In the genomic region with DNA sequence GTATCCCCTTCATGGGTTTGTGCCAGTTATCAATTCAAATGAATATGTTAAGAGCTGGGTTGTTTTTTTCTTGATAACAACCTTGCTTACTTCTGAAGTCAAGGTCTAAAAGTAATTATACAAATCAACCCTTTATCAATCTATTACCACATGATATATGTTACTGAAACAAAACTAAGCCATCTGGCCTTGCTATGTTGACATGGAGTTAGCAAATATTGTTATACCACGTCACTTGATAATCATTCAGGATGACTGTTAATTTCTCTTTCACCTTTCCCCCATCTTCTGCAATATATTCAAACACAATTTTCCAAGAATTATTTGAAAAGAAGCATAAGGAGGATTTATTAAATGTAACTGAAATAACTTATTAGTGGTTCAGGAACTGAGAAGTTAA, we compare ENCODE assay signal across 1 cellular context.
TF ChIP-seq lines count a peak whose summit lies in the region.

No MANE protein-coding gene starts in this region.

TF ChIP-seq in GM23338, 12 proteins besides CTCF, POLR2A, EP300 and RAD21 (continued from another document):
- TF ChIP-seq, protein P1, sequence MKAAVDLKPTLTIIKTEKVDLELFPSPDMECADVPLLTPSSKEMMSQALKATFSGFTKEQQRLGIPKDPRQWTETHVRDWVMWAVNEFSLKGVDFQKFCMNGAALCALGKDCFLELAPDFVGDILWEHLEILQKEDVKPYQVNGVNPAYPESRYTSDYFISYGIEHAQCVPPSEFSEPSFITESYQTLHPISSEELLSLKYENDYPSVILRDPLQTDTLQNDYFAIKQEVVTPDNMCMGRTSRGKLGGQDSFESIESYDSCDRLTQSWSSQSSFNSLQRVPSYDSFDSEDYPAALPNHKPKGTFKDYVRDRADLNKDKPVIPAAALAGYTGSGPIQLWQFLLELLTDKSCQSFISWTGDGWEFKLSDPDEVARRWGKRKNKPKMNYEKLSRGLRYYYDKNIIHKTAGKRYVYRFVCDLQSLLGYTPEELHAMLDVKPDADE (IDR thresholded peaks at IDR 0.05), result no peak
- no peak for TF ChIP-seq ZNF114 (CRISPR knock-in tag; IDR thresholded peaks at IDR 0.05)
- TF ChIP-seq, protein P2, sequence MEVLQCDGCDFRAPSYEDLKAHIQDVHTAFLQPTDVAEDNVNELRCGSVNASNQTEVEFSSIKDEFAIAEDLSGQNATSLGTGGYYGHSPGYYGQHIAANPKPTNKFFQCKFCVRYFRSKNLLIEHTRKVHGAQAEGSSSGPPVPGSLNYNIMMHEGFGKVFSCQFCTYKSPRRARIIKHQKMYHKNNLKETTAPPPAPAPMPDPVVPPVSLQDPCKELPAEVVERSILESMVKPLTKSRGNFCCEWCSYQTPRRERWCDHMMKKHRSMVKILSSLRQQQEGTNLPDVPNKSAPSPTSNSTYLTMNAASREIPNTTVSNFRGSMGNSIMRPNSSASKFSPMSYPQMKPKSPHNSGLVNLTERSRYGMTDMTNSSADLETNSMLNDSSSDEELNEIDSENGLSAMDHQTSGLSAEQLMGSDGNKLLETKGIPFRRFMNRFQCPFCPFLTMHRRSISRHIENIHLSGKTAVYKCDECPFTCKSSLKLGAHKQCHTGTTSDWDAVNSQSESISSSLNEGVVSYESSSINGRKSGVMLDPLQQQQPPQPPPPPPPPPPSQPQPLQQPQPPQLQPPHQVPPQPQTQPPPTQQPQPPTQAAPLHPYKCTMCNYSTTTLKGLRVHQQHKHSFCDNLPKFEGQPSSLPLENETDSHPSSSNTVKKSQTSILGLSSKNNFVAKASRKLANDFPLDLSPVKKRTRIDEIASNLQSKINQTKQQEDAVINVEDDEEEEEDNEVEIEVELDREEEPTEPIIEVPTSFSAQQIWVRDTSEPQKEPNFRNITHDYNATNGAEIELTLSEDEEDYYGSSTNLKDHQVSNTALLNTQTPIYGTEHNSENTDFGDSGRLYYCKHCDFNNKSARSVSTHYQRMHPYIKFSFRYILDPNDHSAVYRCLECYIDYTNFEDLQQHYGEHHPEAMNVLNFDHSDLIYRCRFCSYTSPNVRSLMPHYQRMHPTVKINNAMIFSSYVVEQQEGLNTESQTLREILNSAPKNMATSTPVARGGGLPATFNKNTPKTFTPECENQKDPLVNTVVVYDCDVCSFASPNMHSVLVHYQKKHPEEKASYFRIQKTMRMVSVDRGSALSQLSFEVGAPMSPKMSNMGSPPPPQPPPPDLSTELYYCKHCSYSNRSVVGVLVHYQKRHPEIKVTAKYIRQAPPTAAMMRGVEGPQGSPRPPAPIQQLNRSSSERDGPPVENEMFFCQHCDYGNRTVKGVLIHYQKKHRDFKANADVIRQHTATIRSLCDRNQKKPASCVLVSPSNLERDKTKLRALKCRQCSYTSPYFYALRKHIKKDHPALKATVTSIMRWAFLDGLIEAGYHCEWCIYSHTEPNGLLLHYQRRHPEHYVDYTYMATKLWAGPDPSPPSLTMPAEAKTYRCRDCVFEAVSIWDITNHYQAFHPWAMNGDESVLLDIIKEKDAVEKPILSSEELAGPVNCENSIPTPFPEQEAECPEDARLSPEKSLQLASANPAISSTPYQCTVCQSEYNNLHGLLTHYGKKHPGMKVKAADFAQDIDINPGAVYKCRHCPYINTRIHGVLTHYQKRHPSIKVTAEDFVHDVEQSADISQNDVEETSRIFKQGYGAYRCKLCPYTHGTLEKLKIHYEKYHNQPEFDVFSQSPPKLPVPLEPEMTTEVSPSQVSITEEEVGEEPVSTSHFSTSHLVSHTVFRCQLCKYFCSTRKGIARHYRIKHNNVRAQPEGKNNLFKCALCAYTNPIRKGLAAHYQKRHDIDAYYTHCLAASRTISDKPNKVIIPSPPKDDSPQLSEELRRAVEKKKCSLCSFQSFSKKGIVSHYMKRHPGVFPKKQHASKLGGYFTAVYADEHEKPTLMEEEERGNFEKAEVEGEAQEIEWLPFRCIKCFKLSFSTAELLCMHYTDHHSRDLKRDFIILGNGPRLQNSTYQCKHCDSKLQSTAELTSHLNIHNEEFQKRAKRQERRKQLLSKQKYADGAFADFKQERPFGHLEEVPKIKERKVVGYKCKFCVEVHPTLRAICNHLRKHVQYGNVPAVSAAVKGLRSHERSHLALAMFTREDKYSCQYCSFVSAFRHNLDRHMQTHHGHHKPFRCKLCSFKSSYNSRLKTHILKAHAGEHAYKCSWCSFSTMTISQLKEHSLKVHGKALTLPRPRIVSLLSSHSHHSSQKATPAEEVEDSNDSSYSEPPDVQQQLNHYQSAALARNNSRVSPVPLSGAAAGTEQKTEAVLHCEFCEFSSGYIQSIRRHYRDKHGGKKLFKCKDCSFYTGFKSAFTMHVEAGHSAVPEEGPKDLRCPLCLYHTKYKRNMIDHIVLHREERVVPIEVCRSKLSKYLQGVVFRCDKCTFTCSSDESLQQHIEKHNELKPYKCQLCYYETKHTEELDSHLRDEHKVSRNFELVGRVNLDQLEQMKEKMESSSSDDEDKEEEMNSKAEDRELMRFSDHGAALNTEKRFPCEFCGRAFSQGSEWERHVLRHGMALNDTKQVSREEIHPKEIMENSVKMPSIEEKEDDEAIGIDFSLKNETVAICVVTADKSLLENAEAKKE (CRISPR knock-in tag; IDR thresholded peaks at IDR 0.05), result no peak
- TF ChIP-seq EZH2phosphoT487 (IDR thresholded peaks at IDR 0.05; ENCODE audit: unreplicated experiment), result no peak
- no peak for TF ChIP-seq EZH2 (IDR thresholded peaks at IDR 0.05; ENCODE audit: low read depth, unreplicated experiment)
- TF ChIP-seq POLR2AphosphoS5 (IDR thresholded peaks at IDR 0.05; ENCODE audit: low read depth), result no peak
- TF ChIP-seq CREB1 (CRISPR knock-in tag; IDR thresholded peaks at IDR 0.05; ENCODE audit: low read depth), result no peak
- no peak for TF ChIP-seq STAT1 (IDR thresholded peaks at IDR 0.05; ENCODE audit: unreplicated experiment)
TF ChIP-seq in GM23338: peak in this region for 0.
